Comparison of ENCODE assay signal across 25 cellular contexts in genomic region chr11:123169821-123170220, GRCh38. TPM values are rescaled to one million over a fixed set of nuclear protein-coding genes. Genes with fewer than 3 reads are reported as not detected.
"Had no signal": no experiment of that assay in that cellular context is flagged by ENCODE, and none has a peak within 500 bp of the region (broad histone marks: within the 10 kb centered on the region; RNA-seq: fewer than 3 reads in every experiment).

No MANE protein-coding gene starts in this region.

- H3K4me1 Mint-ChIP-seq: activated CD4-positive, alpha-beta memory T cell treated with anti-CD3 and anti-CD28 coated beads, Interleukin-2, amount 10 ng/mL, durations not matched to agents 7 days and 5 days; activated CD4-positive, alpha-beta T cell treated with anti-CD3 and anti-CD28 coated beads for 36 hours; activated naive CD8-positive, alpha-beta T cell treated with anti-CD3 and anti-CD28 coated beads, Interleukin-2, amount 10 ng/mL, durations not matched to agents 7 days and 5 days had no signal

- H3K27me3 ChIP-seq: breast epithelium had no signal

- ATAC-seq: activated CD4-positive, alpha-beta T cell treated with anti-CD3 and anti-CD28 coated beads for 36 hours; activated T-cell treated with anti-CD3 and anti-CD28 coated beads, Interleukin-2, amount 50 U/mL, for 72 hours had no signal

- H3K27ac Mint-ChIP-seq: activated CD4-positive, alpha-beta memory T cell treated with anti-CD3 and anti-CD28 coated beads, Interleukin-2, amount 10 ng/mL, durations not matched to agents 7 days and 5 days; activated CD4-positive, alpha-beta T cell treated with anti-CD3 and anti-CD28 coated beads for 36 hours; activated naive CD8-positive, alpha-beta T cell treated with anti-CD3 and anti-CD28 coated beads, Interleukin-2, amount 10 ng/mL, durations not matched to agents 7 days and 5 days; activated T-cell treated with anti-CD3 and anti-CD28 coated beads, Interleukin-2, amount 50 U/mL, for 72 hours; activated T-helper 2 cell treated with anti-CD3 and anti-CD28 coated beads, Interferon-gamma antibody, Interleukin-2, Interleukin-4, amounts not matched to agents 10 μg/mL and 5 μg/mL and 100 μg/mL, durations not matched to agents 14 hours and 24 hours and 36 hours had no signal

- H3K36me3 ChIP-seq: breast epithelium had no signal

- H3K27ac ChIP-seq: breast epithelium, VCaP had no signal

- H3K4me3 ChIP-seq: breast epithelium had no signal

- H3K36me3 Mint-ChIP-seq: activated naive CD8-positive, alpha-beta T cell treated with anti-CD3 and anti-CD28 coated beads, Interleukin-2, amount 10 ng/mL, durations not matched to agents 7 days and 5 days had no signal

- H3K9me3 ChIP-seq: breast epithelium had no signal

- DNase-seq: activated CD4-positive, alpha-beta memory T cell treated with anti-CD3 and anti-CD28 coated beads, Interleukin-2, amount 10 ng/mL, durations not matched to agents 7 days and 5 days; activated CD4-positive, alpha-beta T cell treated with anti-CD3 and anti-CD28 coated beads for 36 hours; activated CD4-positive, alpha-beta T cell treated with anti-CD3 and anti-CD28 coated beads, Interleukin-2, amount 50 U/mL, for 1 hour; activated gamma-delta T cell treated with Interleukin-2 at 50 U/mL for 16 hours; activated naive CD4-positive, alpha-beta T cell treated with anti-CD3 and anti-CD28 coated beads, Interleukin-2, amount 50 U/mL, for 16 hours; activated naive CD8-positive, alpha-beta T cell treated with anti-CD3 and anti-CD28 coated beads, Interleukin-2, amount 10 ng/mL, durations not matched to agents 7 days and 5 days; activated T-cell treated with anti-CD3 and anti-CD28 coated beads for 4 hours; activated T-cell treated with anti-CD3 and anti-CD28 coated beads, Interleukin-2, amount 50 U/mL, for 72 hours; aorta; caudate nucleus; KBM-7; NCI-H1048; NCI-H146; NCI-H187 treated with DMSO at 0.1 percent for 48 hours; NCI-H2171; NCI-H226; NCI-H526 treated with DMSO at 0.1 percent for 48 hours; NCI-H82; SIG-M5; T-helper 1 cell had no signal

- H3K4me3 Mint-ChIP-seq: activated CD4-positive, alpha-beta memory T cell treated with anti-CD3 and anti-CD28 coated beads, Interleukin-2, amount 10 ng/mL, durations not matched to agents 7 days and 5 days; activated CD4-positive, alpha-beta T cell treated with anti-CD3 and anti-CD28 coated beads for 36 hours; activated naive CD8-positive, alpha-beta T cell treated with anti-CD3 and anti-CD28 coated beads, Interleukin-2, amount 10 ng/mL, durations not matched to agents 7 days and 5 days; activated T-cell treated with anti-CD3 and anti-CD28 coated beads, Interleukin-2, amount 50 U/mL, for 72 hours had no signal

- H3K9me3 Mint-ChIP-seq: activated CD4-positive, alpha-beta memory T cell treated with anti-CD3 and anti-CD28 coated beads, Interleukin-2, amount 10 ng/mL, durations not matched to agents 7 days and 5 days; activated naive CD8-positive, alpha-beta T cell treated with anti-CD3 and anti-CD28 coated beads, Interleukin-2, amount 10 ng/mL, durations not matched to agents 7 days and 5 days; activated T-cell treated with anti-CD3 and anti-CD28 coated beads, Interleukin-2, amount 50 U/mL, for 72 hours; activated T-helper 2 cell treated with anti-CD3 and anti-CD28 coated beads, Interferon-gamma antibody, Interleukin-2, Interleukin-4, amounts not matched to agents 10 μg/mL and 5 μg/mL and 100 μg/mL, durations not matched to agents 14 hours and 24 hours and 36 hours had no signal

RNA-seq across cellular contexts. Expression of gene CLMP, which starts 25.2 kb away (rescaled TPM):
- total RNA-seq: activated CD8-positive, alpha-beta memory T cell treated with anti-CD3 and anti-CD28 coated beads for 36 hours; OCI-LY7 had no signal
